1 cellular context compared by ENCODE assay signal in the genomic region with DNA sequence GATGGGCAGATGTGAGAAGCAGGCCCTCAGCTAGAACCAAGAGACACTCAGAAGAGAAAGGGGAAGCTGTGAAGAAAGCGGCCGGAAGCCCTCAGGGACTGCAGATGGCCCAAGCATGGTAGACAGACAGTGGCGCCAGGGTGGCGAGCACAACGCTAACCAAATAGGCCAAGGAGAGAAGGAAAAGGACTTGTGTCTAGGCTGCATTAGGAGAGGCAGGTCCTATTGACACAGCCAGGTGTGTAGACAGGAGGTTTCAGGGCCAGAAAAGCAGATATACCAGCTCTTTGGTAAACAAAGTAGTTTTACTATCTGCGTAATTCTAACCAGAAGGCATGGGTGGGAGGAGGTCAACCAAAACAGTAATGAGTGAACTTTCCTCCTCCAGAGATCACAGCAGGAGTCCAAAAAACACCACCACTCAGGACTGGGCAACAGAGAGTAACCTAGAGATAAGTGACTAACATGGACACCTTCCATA.
A peak's percentile ranks its signal among the peaks of the same experiment; 100 is the strongest.
TF ChIP-seq lines count a peak whose summit lies in the region.

No MANE protein-coding gene starts in this region.

TF ChIP-seq in K562, 482 proteins besides CTCF, POLR2A, EP300 and RAD21 (continued from another document and continues in another):
- peak; percentile 21; the same call in 1 of the 2 replicates for TF ChIP-seq MGA (IDR thresholded peaks at IDR 0.05)
- TF ChIP-seq, protein P1, sequence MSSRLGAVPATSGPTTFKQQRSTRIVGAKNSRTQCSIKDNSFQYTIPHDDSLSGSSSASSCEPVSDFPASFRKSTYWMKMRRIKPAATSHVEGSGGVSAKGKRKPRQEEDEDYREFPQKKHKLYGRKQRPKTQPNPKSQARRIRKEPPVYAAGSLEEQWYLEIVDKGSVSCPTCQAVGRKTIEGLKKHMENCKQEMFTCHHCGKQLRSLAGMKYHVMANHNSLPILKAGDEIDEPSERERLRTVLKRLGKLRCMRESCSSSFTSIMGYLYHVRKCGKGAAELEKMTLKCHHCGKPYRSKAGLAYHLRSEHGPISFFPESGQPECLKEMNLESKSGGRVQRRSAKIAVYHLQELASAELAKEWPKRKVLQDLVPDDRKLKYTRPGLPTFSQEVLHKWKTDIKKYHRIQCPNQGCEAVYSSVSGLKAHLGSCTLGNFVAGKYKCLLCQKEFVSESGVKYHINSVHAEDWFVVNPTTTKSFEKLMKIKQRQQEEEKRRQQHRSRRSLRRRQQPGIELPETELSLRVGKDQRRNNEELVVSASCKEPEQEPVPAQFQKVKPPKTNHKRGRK (tag; IDR thresholded peaks at IDR 0.05), result no peak
- TF ChIP-seq STAT5A (IDR thresholded peaks at IDR 0.05; ENCODE audit: borderline replicate concordance, low read length), result no peak
- peak in 1 of 2 experiments; percentile 57; a peak in 1 of 4 replicates for TF ChIP-seq ZNF639 (CRISPR knock-in tag; conservative IDR thresholded peaks at IDR 0.05 in 1 of 2, IDR thresholded peaks at IDR 0.05 in 1 of 2)
- TF ChIP-seq PRPF4 (IDR thresholded peaks at IDR 0.05; ENCODE audit: insufficient read depth, low read depth, low read length, poor library complexity, severe bottlenecking), result no peak
- TF ChIP-seq, protein P2, sequence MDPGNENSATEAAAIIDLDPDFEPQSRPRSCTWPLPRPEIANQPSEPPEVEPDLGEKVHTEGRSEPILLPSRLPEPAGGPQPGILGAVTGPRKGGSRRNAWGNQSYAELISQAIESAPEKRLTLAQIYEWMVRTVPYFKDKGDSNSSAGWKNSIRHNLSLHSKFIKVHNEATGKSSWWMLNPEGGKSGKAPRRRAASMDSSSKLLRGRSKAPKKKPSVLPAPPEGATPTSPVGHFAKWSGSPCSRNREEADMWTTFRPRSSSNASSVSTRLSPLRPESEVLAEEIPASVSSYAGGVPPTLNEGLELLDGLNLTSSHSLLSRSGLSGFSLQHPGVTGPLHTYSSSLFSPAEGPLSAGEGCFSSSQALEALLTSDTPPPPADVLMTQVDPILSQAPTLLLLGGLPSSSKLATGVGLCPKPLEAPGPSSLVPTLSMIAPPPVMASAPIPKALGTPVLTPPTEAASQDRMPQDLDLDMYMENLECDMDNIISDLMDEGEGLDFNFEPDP (CRISPR knock-in tag; IDR thresholded peaks at IDR 0.05), result no peak
- TF ChIP-seq PATZ1 (CRISPR knock-in tag; IDR thresholded peaks at IDR 0.05; ENCODE audit: borderline replicate concordance), result no peak
- TF ChIP-seq, protein P3, sequence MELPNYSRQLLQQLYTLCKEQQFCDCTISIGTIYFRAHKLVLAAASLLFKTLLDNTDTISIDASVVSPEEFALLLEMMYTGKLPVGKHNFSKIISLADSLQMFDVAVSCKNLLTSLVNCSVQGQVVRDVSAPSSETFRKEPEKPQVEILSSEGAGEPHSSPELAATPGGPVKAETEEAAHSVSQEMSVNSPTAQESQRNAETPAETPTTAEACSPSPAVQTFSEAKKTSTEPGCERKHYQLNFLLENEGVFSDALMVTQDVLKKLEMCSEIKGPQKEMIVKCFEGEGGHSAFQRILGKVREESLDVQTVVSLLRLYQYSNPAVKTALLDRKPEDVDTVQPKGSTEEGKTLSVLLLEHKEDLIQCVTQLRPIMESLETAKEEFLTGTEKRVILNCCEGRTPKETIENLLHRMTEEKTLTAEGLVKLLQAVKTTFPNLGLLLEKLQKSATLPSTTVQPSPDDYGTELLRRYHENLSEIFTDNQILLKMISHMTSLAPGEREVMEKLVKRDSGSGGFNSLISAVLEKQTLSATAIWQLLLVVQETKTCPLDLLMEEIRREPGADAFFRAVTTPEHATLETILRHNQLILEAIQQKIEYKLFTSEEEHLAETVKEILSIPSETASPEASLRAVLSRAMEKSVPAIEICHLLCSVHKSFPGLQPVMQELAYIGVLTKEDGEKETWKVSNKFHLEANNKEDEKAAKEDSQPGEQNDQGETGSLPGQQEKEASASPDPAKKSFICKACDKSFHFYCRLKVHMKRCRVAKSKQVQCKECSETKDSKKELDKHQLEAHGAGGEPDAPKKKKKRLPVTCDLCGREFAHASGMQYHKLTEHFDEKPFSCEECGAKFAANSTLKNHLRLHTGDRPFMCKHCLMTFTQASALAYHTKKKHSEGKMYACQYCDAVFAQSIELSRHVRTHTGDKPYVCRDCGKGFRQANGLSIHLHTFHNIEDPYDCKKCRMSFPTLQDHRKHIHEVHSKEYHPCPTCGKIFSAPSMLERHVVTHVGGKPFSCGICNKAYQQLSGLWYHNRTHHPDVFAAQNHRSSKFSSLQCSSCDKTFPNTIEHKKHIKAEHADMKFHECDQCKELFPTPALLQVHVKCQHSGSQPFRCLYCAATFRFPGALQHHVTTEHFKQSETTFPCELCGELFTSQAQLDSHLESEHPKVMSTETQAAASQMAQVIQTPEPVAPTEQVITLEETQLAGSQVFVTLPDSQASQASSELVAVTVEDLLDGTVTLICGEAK (IDR thresholded peaks at IDR 0.05), result no peak
- TF ChIP-seq, protein P3 (CRISPR knock-in tag; IDR thresholded peaks at IDR 0.05), result no peak
- TF ChIP-seq, protein P4, sequence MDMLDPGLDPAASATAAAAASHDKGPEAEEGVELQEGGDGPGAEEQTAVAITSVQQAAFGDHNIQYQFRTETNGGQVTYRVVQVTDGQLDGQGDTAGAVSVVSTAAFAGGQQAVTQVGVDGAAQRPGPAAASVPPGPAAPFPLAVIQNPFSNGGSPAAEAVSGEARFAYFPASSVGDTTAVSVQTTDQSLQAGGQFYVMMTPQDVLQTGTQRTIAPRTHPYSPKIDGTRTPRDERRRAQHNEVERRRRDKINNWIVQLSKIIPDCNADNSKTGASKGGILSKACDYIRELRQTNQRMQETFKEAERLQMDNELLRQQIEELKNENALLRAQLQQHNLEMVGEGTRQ (CRISPR knock-in tag; IDR thresholded peaks at IDR 0.05), result no peak
- TF ChIP-seq IFI16 (CRISPR knock-in tag; IDR thresholded peaks at IDR 0.05), result no peak
- TF ChIP-seq ZEB2 (IDR thresholded peaks at IDR 0.05), result no peak
- TF ChIP-seq ZNF445 (CRISPR knock-in tag; IDR thresholded peaks at IDR 0.05; ENCODE audit: low read depth), result no peak
- TF ChIP-seq SAP30 (IDR thresholded peaks at IDR 0.05; ENCODE audit: borderline replicate concordance, insufficient read depth, low read depth, low read length, poor library complexity, severe bottlenecking), result no peak
- no peak for TF ChIP-seq NFE2L1 (tag; IDR thresholded peaks at IDR 0.05; ENCODE audit: borderline replicate concordance, low read depth)
